Comparison of ENCODE assay signal across 8 cellular contexts in the genomic region with DNA sequence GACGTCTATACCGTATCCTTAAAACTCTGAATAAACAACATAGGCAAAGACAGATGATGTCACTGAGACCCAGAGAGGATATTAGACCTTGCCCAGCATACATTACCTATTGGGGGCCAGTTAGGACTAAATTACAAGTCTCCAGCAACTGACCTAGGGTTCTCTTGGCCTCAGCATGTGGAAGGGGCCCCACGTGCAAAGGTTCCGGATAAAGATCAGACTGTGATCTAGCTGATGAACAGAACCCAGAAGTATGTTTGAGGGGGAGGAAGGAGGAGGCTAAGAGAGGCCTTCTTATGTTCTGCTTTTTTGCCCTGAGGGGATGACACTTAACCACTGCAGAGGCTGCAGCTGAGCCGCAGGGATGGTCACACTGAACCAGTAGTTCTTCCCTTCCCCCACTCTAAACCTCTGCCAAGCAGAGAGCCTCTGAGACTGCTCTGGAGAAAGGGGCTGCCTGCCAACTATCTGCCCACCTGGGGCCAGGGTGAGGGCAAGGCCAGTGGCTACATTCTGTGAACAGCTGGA. TPM values are rescaled to one million over a fixed set of nuclear protein-coding genes. Genes with fewer than 3 reads are reported as not detected.
A peak's percentile ranks its signal among the peaks of the same experiment; 100 is the strongest.
DNase-seq lines count a peak whose midpoint lies in the region; ATAC-seq and TF ChIP-seq lines count a peak whose summit lies in the region.

No MANE protein-coding gene starts in this region.

- H3K36me3 Mint-ChIP-seq in neural crest cell (ENCODE audit: low read depth): no peaks in the 10 kb centered on the region

- intact Hi-C loops in adrenal gland (cut with DNase I): loop anchor here in 1 of 2 donors (10.0 kb wide), 1 partner anchor 235 kb away; no protein-coding TSS in a partner anchor

- ATAC-seq in GM18511 (IDR thresholded peaks at IDR 0.05; ENCODE audit: unreplicated experiment) (no peak), HG03139 (IDR thresholded peaks at IDR 0.05; ENCODE audit: unreplicated experiment) (no peak)

- H3K36me3 ChIP-seq in adrenal gland (replicated peaks in 1 of 2): no peaks in the 10 kb centered on the region
- no peaks in the 10 kb centered on the region for H3K36me3 ChIP-seq in tibial nerve

- H3K27me3 ChIP-seq in adrenal gland (no peaks in the 10 kb centered on the region), tibial nerve (no peaks in the 10 kb centered on the region)

- H3K9me3 Mint-ChIP-seq in neural crest cell: no peaks in the 10 kb centered on the region

- DNase-seq in ELR (ENCODE audit: low read depth) (peak; percentile 76), NCI-H2029 (lab: John Stamatoyannopoulos, UW) (peak; percentile 81), adrenal gland (peak; percentile 43 to 86 (median 70)), neural crest cell (ENCODE audit: low read depth, low spot score) (no peak), NCI-H446 treated with DMSO at 0.1 percent for 48 hours (lab: John Stamatoyannopoulos, UW) (no peak), tibial nerve (ENCODE audit: low spot score in 2 of 2) (no peak)

- H3K4me3 Mint-ChIP-seq in neural crest cell: peak overlapping the region; percentile 62

- H3K27ac ChIP-seq in adrenal gland (peak overlapping the region in 3 of 5 donors; percentile 18 to 56 (median 50)), tibial nerve (peak overlapping the region in 2 of 4 donors; percentile 1 to 45)

- H3K9me3 ChIP-seq in adrenal gland (replicated peaks in 1 of 3): no peaks in the 10 kb centered on the region
- no peaks in the 10 kb centered on the region for H3K9me3 ChIP-seq in tibial nerve

- H3K4me1 ChIP-seq in adrenal gland (replicated peaks in 1 of 2) (peaks cover 14 to 20% of the 10 kb centered on the region in 2 donors), tibial nerve (peaks cover 0 to 19% (median 3%) of the 10 kb centered on the region in 4 donors)

- H3K4me3 ChIP-seq in adrenal gland: no peak overlapping the region
- H3K4me3 ChIP-seq in tibial nerve: no peak overlapping the region

- WGBS in adrenal gland, 4 donors: 41 to 50% (median 43%) methylated on average over 5 of the region's 5 CpGs
- WGBS in tibial nerve, 2 donors: 39 to 51% methylated on average over 5 of the region's 5 CpGs

- H3K4me1 Mint-ChIP-seq in neural crest cell: peaks cover 22% of the 10 kb centered on the region

- H3K27ac Mint-ChIP-seq in neural crest cell (ENCODE audit: unreplicated experiment): peak overlapping the region; percentile 64

- TF ChIP-seq EP300 in tibial nerve (IDR thresholded peaks at IDR 0.05): no peak

- no peak for TF ChIP-seq CTCF in adrenal gland (IDR thresholded peaks at IDR 0.05)
- no peak for TF ChIP-seq CTCF in neural crest cell (conservative IDR thresholded peaks at IDR 0.05)
- no peak for TF ChIP-seq CTCF in tibial nerve (IDR thresholded peaks at IDR 0.05)

- TF ChIP-seq POLR2A in adrenal gland (IDR thresholded peaks at IDR 0.05): no peak
- TF ChIP-seq POLR2A in tibial nerve (IDR thresholded peaks at IDR 0.05): no peak

- no peaks in the 10 kb centered on the region for H3K27me3 Mint-ChIP-seq in neural crest cell (ENCODE audit: low read depth)

RNA-seq across cellular contexts. Expression of a gene that starts 24.0 kb away (rescaled TPM):
- 100 to 1,000 TPM in 1 of 8 donors, 10 to 100 TPM in 7; 35.8 to 105 (median 69.9) TPM for total RNA-seq in adrenal gland
- polyA plus RNA-seq in adrenal gland: 10 to 100 TPM in 2 of 3 donors, 1 to 10 TPM in 1; 6.9 to 27.4 (median 16.9) TPM
- 49.8 and 54.7 TPM in 2 replicates for total RNA-seq in neural crest cell
- 10 to 100 TPM; 63.2 to 86.1 (median 69.4) TPM for total RNA-seq in tibial nerve

Comparison
In these comparisons a context has a peak if more than half of its experiments do, and no peak if none do; other contexts are left out.
1. DNase-seq: peak in ELR (single experiment), NCI-H2029 (single experiment) and adrenal gland (7 of 7); none in neural crest cell (single experiment), NCI-H446 treated with DMSO at 0.1 percent for 48 hours (single experiment) and tibial nerve (0 of 2).